ENCODE assay signal across 25 cellular contexts in genomic region chr3:162292409-162292808, GRCh38.
DNase-seq lines count a peak whose midpoint lies in the region; ATAC-seq and TF ChIP-seq lines count a peak whose summit lies in the region.
"Had no signal": no experiment of that assay in that cellular context is flagged by ENCODE, and none has a peak within 500 bp of the region (broad histone marks: within the 10 kb centered on the region; RNA-seq: fewer than 3 reads in every experiment).

No MANE protein-coding gene starts in this region.

- no peak overlapping the region for H2AFZ ChIP-seq in IMR-90 (replicated peaks; ENCODE audit: low read length, poor library complexity)

- DNase-seq in IMR-90 (no peak), M059J (ENCODE audit: low read depth) (peak; percentile 29), NCI-H446 (lab: John Stamatoyannopoulos, UW) (peak; percentile 6 to 18), choroid plexus epithelial cell (ENCODE audit: low read depth) (peak; percentile 3), HUDEP-2 (lab: John Stamatoyannopoulos, UW; ENCODE audit: unreplicated experiment in 76 of 76) (no peak), HuH-7.5 (ENCODE audit: low spot score) (no peak), HK-2 (ENCODE audit: unreplicated experiment) (no peak)
- DNase-seq: C1 segment of cervical spinal cord; Caco-2; CD8-positive, alpha-beta T cell; GOT3; HFFc6; Karpas-422; MV-4-11; NCI-H1417 treated with DMSO at 0.1 percent for 48 hours; NCI-H1694 treated with DMSO at 0.1 percent for 48 hours; NCI-H2081; NCI-H2227 treated with DMSO at 0.1 percent for 48 hours; NCI-H748 treated with DMSO at 0.1 percent for 48 hours; NK-92 treated with Interleukin-12 subunit alpha and Interleukin-12 subunit beta, amount 100 ng/mL, for 24 hours; PC-3; T-cell had no signal

- H3K56ac ChIP-seq in IMR-90 (ENCODE audit: extremely low read depth, insufficient read depth, low read length), result no peak overlapping the region

- no TSS peak for BruUV-seq in IMR-90 (replicated peaks; lab: Mats Ljungman, UMichigan)

- no peak for ATAC-seq in IMR-90 (ENCODE audit: low read depth)
- ATAC-seq: CD8-positive, alpha-beta T cell; PC-3; Right ventricle myocardium inferior; T-cell had no signal

- in situ Hi-C loops in IMR-90 (cut with MboI; ENCODE audit: low sequenced_read_pairs), result no loop called here

- H3K36me3 ChIP-seq in IMR-90 (ENCODE audit: control insufficient read depth, insufficient read depth, low read length), result no peaks in the 10 kb centered on the region
- H3K36me3 ChIP-seq: HAP-1, SJSA1 had no signal

- CTCF ChIA-PET in IMR-90 (lab: Yijun Ruan, JAX), result no interaction called here

- no peak overlapping the region for H2BK120ac ChIP-seq in IMR-90 (ENCODE audit: low read depth, low read length)

- POLR2A ChIA-PET in IMR-90 (lab: Charles Lee; ENCODE audit: unreplicated experiment), result no interaction called here

- H2BK20ac ChIP-seq in IMR-90 (ENCODE audit: low read depth, low read length), result peak overlapping the region; percentile 61; the same call in 1 of the 2 replicates

- no peak for TF ChIP-seq POLR2A in IMR-90 (IDR thresholded peaks at IDR 0.05; ENCODE audit: low read depth, low read length)

- no peak overlapping the region for H2BK5ac ChIP-seq in IMR-90 (ENCODE audit: low read depth, low read length, poor library complexity, severe bottlenecking)

- H3K4me3 ChIP-seq in IMR-90 (ENCODE audit: insufficient read depth, low read depth, low read length) (no peak overlapping the region), choroid plexus epithelial cell (ENCODE audit: low read depth, low read length) (no peak overlapping the region)
- H3K4me3 ChIP-seq: HAP-1, SJSA1 had no signal

- no peak for TF ChIP-seq RAD21 in IMR-90 (IDR thresholded peaks at IDR 0.05; ENCODE audit: low read length)

- no peak overlapping the region; the same call in 1 of the 2 replicates for H4K5ac ChIP-seq in IMR-90 (ENCODE audit: low read depth, low read length)

- no peak overlapping the region for H2AK9ac ChIP-seq in IMR-90 (replicated peaks; ENCODE audit: low read depth, low read length, poor library complexity)

- no peak overlapping the region for H3K27ac ChIP-seq in IMR-90 (ENCODE audit: insufficient read depth, low read length)
- H3K27ac ChIP-seq: SJSA1 had no signal

- no peaks in the 10 kb centered on the region for H3K9me3 ChIP-seq in IMR-90 (ENCODE audit: control insufficient read depth, insufficient read depth, low read length)
- H3K9me3 ChIP-seq: Caco-2, HAP-1, SJSA1 had no signal

- no peak overlapping the region for H3K23ac ChIP-seq in IMR-90 (ENCODE audit: low read depth, low read length)

- no CpG with 5 or more reads among the region's 1 CpG for WGBS in IMR-90 (ENCODE audit: extremely low coverage in 2 of 2, insufficient read length in 1 of 2), 2 experiments

- H3K18ac ChIP-seq in IMR-90 (ENCODE audit: low read depth, low read length), result no peak overlapping the region; the same call in 1 of the 2 replicates

- peaks cover 4% of the 10 kb centered on the region; the same call in 1 of the 2 replicates for H3K4me1 ChIP-seq in IMR-90 (ENCODE audit: control insufficient read depth, insufficient read depth, low read length)

- H3K9me1 ChIP-seq in IMR-90 (ENCODE audit: insufficient read depth, low read length), result peaks cover 3% of the 10 kb centered on the region; the same call in 1 of the 2 replicates

- no peaks in the 10 kb centered on the region for H3K79me1 ChIP-seq in IMR-90 (ENCODE audit: low read depth in 1 of 2, low read length in 2 of 2)

- H3K9ac ChIP-seq in IMR-90 (ENCODE audit: low read depth, low read length), result no peak overlapping the region

- H2BK15ac ChIP-seq in IMR-90 (ENCODE audit: low read depth, low read length), result no peak overlapping the region; the same call in 2 of the 3 replicates

- TF ChIP-seq CTCF in IMR-90 (conservative IDR thresholded peaks at IDR 0.05; ENCODE audit: low read depth, low read length), result no peak
- TF ChIP-seq CTCF in choroid plexus epithelial cell (conservative IDR thresholded peaks at IDR 0.05; ENCODE audit: low read depth, low read length), result no peak

- no peak overlapping the region for H3K4me2 ChIP-seq in IMR-90 (ENCODE audit: low read depth, low read length)

- H4K20me1 ChIP-seq in IMR-90 (ENCODE audit: insufficient read depth, low read length), result no peaks in the 10 kb centered on the region

- no peak overlapping the region for H3K14ac ChIP-seq in IMR-90 (replicated peaks; ENCODE audit: low read depth, low read length)

- no peak overlapping the region for H4K8ac ChIP-seq in IMR-90 (ENCODE audit: low read depth in 2 of 2, low read length in 2 of 2)

- no peak overlapping the region for H3K4ac ChIP-seq in IMR-90 (ENCODE audit: low read depth, low read length)

- dilution Hi-C loops in IMR-90 (cut with HindIII; ENCODE audit: low sequenced_read_pairs, unreplicated experiment), result no loop called here

- no peaks in the 10 kb centered on the region for H3K27me3 ChIP-seq in IMR-90 (ENCODE audit: control insufficient read depth, insufficient read depth, low read length)
- H3K27me3 ChIP-seq: SJSA1 had no signal

- intact Hi-C loops in IMR-90 (cut with micrococcal nuclease), result loop anchor here (10.0 kb wide), 1 partner anchor 202 kb away; no protein-coding TSS in a partner anchor

- no peak overlapping the region for H2AK5ac ChIP-seq in IMR-90 (ENCODE audit: low read depth, low read length)

- no peak overlapping the region for H4K91ac ChIP-seq in IMR-90 (ENCODE audit: insufficient read depth, low read depth, low read length)

TF ChIP-seq in IMR-90, 13 proteins besides CTCF, POLR2A, EP300 and RAD21:
- TF ChIP-seq RFX5 (IDR thresholded peaks at IDR 0.05; ENCODE audit: low read depth, low read length) (no peak), FOS (IDR thresholded peaks at IDR 0.05; ENCODE audit: low read depth, low read length) (no peak), RCOR1 (IDR thresholded peaks at IDR 0.05; ENCODE audit: insufficient replicate concordance, low read length) (no peak), CEBPB (IDR thresholded peaks at IDR 0.05; ENCODE audit: low read depth, low read length) (no peak), USF2 (IDR thresholded peaks at IDR 0.05; ENCODE audit: low read depth, low read length) (no peak), MAFK (IDR thresholded peaks at IDR 0.05; ENCODE audit: low read depth, low read length) (no peak), MXI1 (IDR thresholded peaks at IDR 0.05; ENCODE audit: borderline replicate concordance, low read depth, low read length) (no peak), NFE2L2 (IDR thresholded peaks at IDR 0.05; ENCODE audit: low read depth, low read length) (no peak), MAZ (IDR thresholded peaks at IDR 0.05; ENCODE audit: borderline replicate concordance, low read depth, low read length) (no peak)

Comparison
In these comparisons a context has a peak if more than half of its experiments do, and no peak if none do; other contexts are left out.
1. DNase-seq: peak in M059J (single experiment), NCI-H446 (2 of 2) and choroid plexus epithelial cell (single experiment); none in IMR-90 (single experiment), HUDEP-2 (0 of 76), HuH-7.5 (single experiment) and HK-2 (single experiment).